Comparison of ENCODE assay signal across 19 cellular contexts in genomic region chr18:13004316-13004879, GRCh38. TPM values are rescaled to one million over a fixed set of nuclear protein-coding genes. Genes with fewer than 3 reads are reported as not detected.
DNase-seq lines count a peak whose midpoint lies in the region; ATAC-seq, FAIRE-seq and TF ChIP-seq lines count a peak whose summit lies in the region.
"Had no signal": no experiment of that assay in that cellular context is flagged by ENCODE, and none has a peak within 500 bp of the region (broad histone marks: within the 10 kb centered on the region; RNA-seq: fewer than 3 reads in every experiment).

No MANE protein-coding gene starts in this region.

- no peak overlapping the region for H2BK20ac ChIP-seq in H1 (ENCODE audit: low read length)

- H3K56ac ChIP-seq in H1 (replicated peaks; ENCODE audit: insufficient read length, low read depth, low read length): no peak overlapping the region

- peaks cover 10% of the 10 kb centered on the region for H3K79me1 ChIP-seq in H1 (ENCODE audit: low read depth, low read length)

- H3K9ac ChIP-seq in H1 (replicated peaks in 1 of 4; ENCODE audit: extremely low read depth in 1 of 4, low read depth in 3 of 4, low read length in 3 of 4): no peak overlapping the region; a peak in 1 of 7 replicates
- H3K9ac ChIP-seq: BLaER1 treated with 17β-estradiol and CSF1 and Interleukin-3, amounts not matched to agents 10 nM and 100 nM had no signal

- no peak overlapping the region for H3K4ac ChIP-seq in H1 (replicated peaks; ENCODE audit: insufficient read length, low read depth, low read length)

- H4K8ac ChIP-seq in H1 (ENCODE audit: extremely low read depth, insufficient read depth, low read length): 0 out of 2 replicates have a peak overlapping the region, but pooled peaks have one; percentile 20

- H3K23me2 ChIP-seq in H1 (ENCODE audit: low read depth, low read length): 0 out of 2 replicates have a peak, but pooled peaks cover 1% of the 10 kb centered on the region

- H3K9me3 ChIP-seq in H1 (ENCODE audit: insufficient read depth in 2 of 2, low read depth in 1 of 2, low read length in 1 of 2): no peaks in the 10 kb centered on the region
- H3K9me3 ChIP-seq in ovary: no peaks in the 10 kb centered on the region
- no peaks in the 10 kb centered on the region for H3K9me3 ChIP-seq in osteoblast (ENCODE audit: low read depth, low read length)
- H3K9me3 ChIP-seq: BLaER1 treated with 17β-estradiol and CSF1 and Interleukin-3, amounts not matched to agents 10 nM and 100 nM; HAP-1 had no signal

- no peak for TF ChIP-seq POLR2A in GM12892 (IDR thresholded peaks at IDR 0.05; ENCODE audit: low read depth, low read length)
- TF ChIP-seq POLR2A in H1 (IDR thresholded peaks at IDR 0.05; ENCODE audit: control extremely low read depth in 1 of 2, low read depth in 2 of 2, low read length in 2 of 2): no peak
- TF ChIP-seq POLR2A in ovary (IDR thresholded peaks at IDR 0.05): no peak

- WGBS in H1 (ENCODE audit: extremely low coverage in 1 of 2, insufficient coverage in 1 of 2, insufficient read length in 1 of 2, insufficient replicate concordance in 2 of 2, low coverage in 1 of 2, low lambda C conversion rate in 2 of 2, missing lambda C conversion rate in 1 of 2), 2 experiments: 93% methylated on average over 9 of the region's 9 CpGs; no CpG with 5 or more reads in 1 of the 2 experiments
- 85 to 89% (median 86%) methylated on average over 9 of the region's 9 CpGs for WGBS in ovary, 3 donors

- DNase-seq in CD1c-positive myeloid dendritic cell (ENCODE audit: extremely low spot score) (peak; percentile 31), GM12892 (ENCODE audit: insufficient read length) (no peak), MV-4-11 (lab: John Stamatoyannopoulos, UW) (peak; percentile 13), H1 (ENCODE audit: low read depth in 1 of 2, low spot score in 2 of 2) (no peak), ovary (no peak), osteoblast (ENCODE audit: insufficient read length, low spot score, missing footprints) (no peak)
- no peak for DNase-seq in NK-92 treated with Interleukin-12 subunit alpha and Interleukin-12 subunit beta, amount 100 ng/mL, for 24 hours (lab: John Stamatoyannopoulos, UW)
- DNase-seq: ACHN; CD4-positive, alpha-beta T cell; DMS79 treated with DMSO at 0.1 percent for 48 hours; GF-D8; GOT3; HFFc6; IMR-90; KBM-7 had no signal

- H2BK5ac ChIP-seq in H1 (ENCODE audit: low read depth, low read length): no peak overlapping the region

- H2AFZ ChIP-seq in H1 (ENCODE audit: low read length) (no peak overlapping the region), osteoblast (ENCODE audit: low read length) (no peak overlapping the region)

- no peak for ATAC-seq in HG03442 (IDR thresholded peaks at IDR 0.05; ENCODE audit: unreplicated experiment)

- FAIRE-seq in GM12892 (lab: Jason Lieb, UNC): peak; percentile 27
- no peak for FAIRE-seq in H1 (lab: Jason Lieb, UNC)
- FAIRE-seq: GM18507 had no signal

- no peak overlapping the region for H4K91ac ChIP-seq in H1 (replicated peaks; ENCODE audit: insufficient read length, low read length)

- intact Hi-C loops in ovary (cut with DNase I): no loop called here

- H2BK15ac ChIP-seq in H1 (ENCODE audit: low read length): no peak overlapping the region

- no peak for TF ChIP-seq EP300 in H1 (IDR thresholded peaks at IDR 0.05; ENCODE audit: borderline replicate concordance in 1 of 2, low read depth in 2 of 2, low read length in 2 of 2)
- TF ChIP-seq EP300 in ovary (IDR thresholded peaks at IDR 0.05): no peak

- no peak overlapping the region for H3K23ac ChIP-seq in H1 (ENCODE audit: insufficient read length)

- H3K27me3 ChIP-seq in H1 (replicated peaks in 1 of 4; ENCODE audit: control insufficient read depth in 3 of 4, extremely low read depth in 1 of 4, insufficient read depth in 3 of 4, low read length in 3 of 4): no peaks in the 10 kb centered on the region
- H3K27me3 ChIP-seq in ovary: no peaks in the 10 kb centered on the region
- H3K27me3 ChIP-seq in osteoblast (ENCODE audit: insufficient read depth, low read length): no peaks in the 10 kb centered on the region
- H3K27me3 ChIP-seq: BLaER1 treated with 17β-estradiol and CSF1 and Interleukin-3, amounts not matched to agents 10 nM and 100 nM had no signal

- H3K27ac ChIP-seq in H1 (ENCODE audit: low read depth, low read length) (no peak overlapping the region), ovary (no peak overlapping the region), osteoblast (ENCODE audit: low read depth, low read length) (no peak overlapping the region)
- H3K27ac ChIP-seq: BLaER1 treated with 17β-estradiol and CSF1 and Interleukin-3, amounts not matched to agents 10 nM and 100 nM had no signal

- H2BK12ac ChIP-seq in H1 (ENCODE audit: low read depth, low read length): no peak overlapping the region

- H3K79me2 ChIP-seq in H1 (ENCODE audit: control insufficient read depth in 1 of 2, insufficient read depth in 2 of 2, low read length in 2 of 2) (peaks cover 0 to 7% of the 10 kb centered on the region in 2 experiments; a peak in 2 of 4 replicates), osteoblast (ENCODE audit: insufficient read depth, low read length) (peaks cover 60% of the 10 kb centered on the region)

- TF ChIP-seq CTCF in H1 (IDR thresholded peaks at IDR 0.05; ENCODE audit: control extremely low read depth in 1 of 3, insufficient read depth in 1 of 3, low read depth in 1 of 3, low read length in 3 of 3): no peak
- no peak for TF ChIP-seq CTCF in ovary (IDR thresholded peaks at IDR 0.05)
- no peak for TF ChIP-seq CTCF in osteoblast (IDR thresholded peaks at IDR 0.05; ENCODE audit: extremely low read depth, low read depth, low read length)

- TF ChIP-seq RAD21 in H1 (IDR thresholded peaks at IDR 0.05 in 1 of 2, conservative IDR thresholded peaks at IDR 0.05 in 1 of 2; ENCODE audit: low read depth in 2 of 2, low read length in 2 of 2): no peak

- POLR2A ChIA-PET in H1 (lab: Charles Lee; ENCODE audit: partially characterized antibody): interaction anchor here (1.5 kb wide), 1 partner anchor 9 kb away, joined by 5 read pairs; no protein-coding TSS in a partner anchor

- H3K4me2 ChIP-seq in H1 (ENCODE audit: insufficient read depth in 1 of 2, low read depth in 2 of 2, low read length in 2 of 2) (no peak overlapping the region), osteoblast (ENCODE audit: insufficient read depth, low read length) (no peak overlapping the region)

- H3K18ac ChIP-seq in H1 (ENCODE audit: extremely low read depth, low read length): no peak overlapping the region

- H4K20me1 ChIP-seq in H1 (replicated peaks in 1 of 2; ENCODE audit: control insufficient read depth in 1 of 2, insufficient read depth in 2 of 2, low read length in 2 of 2): peaks cover 4 to 7% of the 10 kb centered on the region in 2 experiments
- peaks cover 3% of the 10 kb centered on the region for H4K20me1 ChIP-seq in osteoblast (ENCODE audit: insufficient read depth, low read length)

- no peak overlapping the region for H2BK120ac ChIP-seq in H1 (replicated peaks; ENCODE audit: low read depth, low read length)

- no peak overlapping the region for H4K5ac ChIP-seq in H1 (ENCODE audit: insufficient read length, low read depth, low read length)

- H2AK5ac ChIP-seq in H1 (ENCODE audit: low read depth, low read length): no peak overlapping the region

- no peak overlapping the region for H3K14ac ChIP-seq in H1 (ENCODE audit: insufficient read length)

- no peaks in the 10 kb centered on the region for H3K4me1 ChIP-seq in H1 (replicated peaks in 1 of 4; ENCODE audit: control insufficient read depth in 3 of 4, insufficient read depth in 4 of 4, low read length in 3 of 4)
- H3K4me1 ChIP-seq in ovary (ENCODE audit: insufficient read depth): peaks cover 3% of the 10 kb centered on the region
- H3K4me1 ChIP-seq in osteoblast (ENCODE audit: insufficient read depth, low read length): no peaks in the 10 kb centered on the region
- H3K4me1 ChIP-seq: HAP-1 had no signal

- CTCF ChIA-PET in H1 (lab: Charles Lee; ENCODE audit: partially characterized antibody): interaction anchor here (0.7 to 1.6 kb wide), 4 partner anchors 9 to 119 kb away, joined by 3 to 4 read pairs (median 4); no protein-coding TSS in a partner anchor

- H3K36me3 ChIP-seq in H1 (ENCODE audit: control insufficient read depth in 2 of 4, insufficient read depth in 4 of 4, low read length in 3 of 4) (peaks cover 0 to 18% (median 5%) of the 10 kb centered on the region in 4 experiments; a peak in 4 of 8 replicates), ovary (no peaks in the 10 kb centered on the region), osteoblast (ENCODE audit: insufficient read depth, low read length) (peaks cover 14% of the 10 kb centered on the region)

- H3K4me3 ChIP-seq in H1 (ENCODE audit: extremely low read depth in 1 of 4, insufficient read depth in 2 of 4, low read depth in 3 of 4, low read length in 4 of 4) (no peak overlapping the region), ovary (no peak overlapping the region), osteoblast (ENCODE audit: insufficient read depth, low read length) (no peak overlapping the region)
- H3K4me3 ChIP-seq: BLaER1 treated with 17β-estradiol and CSF1 and Interleukin-3, amounts not matched to agents 10 nM and 100 nM; HAP-1 had no signal

RNA-seq across cellular contexts. Expression of gene CEP192, which starts 13.2 kb away (rescaled TPM):
- polyA plus RNA-seq in GM12892 (2012; ENCODE audit: missing spikeins): 22.6 TPM
- 23.1 and 26.2 TPM in 2 replicates for total RNA-seq in H1 (2021; fragmentation: NEBNext Ultra II Directional; extraction: Animal tissue kit (Norgen Biotek cat#: 25700))
- polyA plus RNA-seq in H1 (2011; rRNA removed): 9.3 and 13.4 TPM in 2 replicates
- 15.6 TPM for polyA plus RNA-seq in H1 (2011; cell fraction: cytosol; rRNA removed)
- 16.0 TPM for polyA plus RNA-seq in H1 (2011; cell fraction: nucleus; rRNA removed)
- polyA plus RNA-seq in H1 (2012, experiment 1 of 2): 10.8 to 16.3 TPM (median 12.6 TPM) in 4 replicates
- polyA plus RNA-seq in H1 (2012, experiment 2 of 2): 1.0 TPM
- polyA plus RNA-seq in H1 (2013, experiment 1 of 2): 12.6 TPM
- polyA plus RNA-seq in H1 (2013, experiment 2 of 2): 11.1 TPM
- polyA minus RNA-seq in H1 (2011; rRNA and poly(A)+ RNA removed): 36.0 and 46.9 TPM in 2 replicates
- 16.7 TPM for polyA minus RNA-seq in H1 (2011; cell fraction: cytosol; rRNA and poly(A)+ RNA removed)
- polyA minus RNA-seq in H1 (2011; cell fraction: nucleus; rRNA and poly(A)+ RNA removed): 69.7 TPM
- total RNA-seq in ovary: 10 to 100 TPM; 19.3 to 48.6 (median 36.1) TPM
- polyA plus RNA-seq in ovary: 10 to 100 TPM; 18.0 to 21.5 TPM
- 29.7 and 29.8 TPM in 2 replicates for total RNA-seq in osteoblast

RNA-seq across cellular contexts. Expression of gene SEH1L, which starts 56.6 kb away (rescaled TPM):
- polyA plus RNA-seq in GM12892 (2012; ENCODE audit: missing spikeins): 40.2 TPM
- total RNA-seq in H1 (2021; fragmentation: NEBNext Ultra II Directional; extraction: Animal tissue kit (Norgen Biotek cat#: 25700)): 92.6 and 96.7 TPM in 2 replicates
- polyA plus RNA-seq in H1 (2011; rRNA removed) (31.9 and 41.7 TPM in 2 replicates), ovary (10 to 100 TPM; 12.3 to 21.3 TPM)
- 43.4 TPM for polyA plus RNA-seq in H1 (2011; cell fraction: cytosol; rRNA removed)
- 27.8 TPM for polyA plus RNA-seq in H1 (2011; cell fraction: nucleus; rRNA removed)
- 37.0 to 49.9 TPM (median 42.1 TPM) in 4 replicates for polyA plus RNA-seq in H1 (2012, experiment 1 of 2)
- polyA plus RNA-seq in H1 (2012, experiment 2 of 2): 7.6 TPM
- polyA plus RNA-seq in H1 (2013, experiment 1 of 2): 28.0 TPM
- 30.0 TPM for polyA plus RNA-seq in H1 (2013, experiment 2 of 2)
- polyA minus RNA-seq in H1 (2011; rRNA and poly(A)+ RNA removed): 134 and 195 TPM in 2 replicates
- 36.8 TPM for polyA minus RNA-seq in H1 (2011; cell fraction: cytosol; rRNA and poly(A)+ RNA removed)
- polyA minus RNA-seq in H1 (2011; cell fraction: nucleus; rRNA and poly(A)+ RNA removed): 53.9 TPM
- total RNA-seq in ovary (10 to 100 TPM; 17.3 to 56.1 (median 37.9) TPM), osteoblast (45.7 and 51.0 TPM in 2 replicates)

Comparison
In these comparisons a context has a peak if more than half of its experiments do, and no peak if none do; other contexts are left out.
1. DNase-seq: peak in CD1c-positive myeloid dendritic cell (single experiment) and MV-4-11 (single experiment); none in GM12892 (single experiment), H1 (0 of 2), ovary (0 of 5), NK-92 treated with Interleukin-12 subunit alpha and Interleukin-12 subunit beta, amount 100 ng/mL, for 24 hours (single experiment) and osteoblast (single experiment).